9 cellular contexts compared by ENCODE assay signal in genomic region chr7:113100091-113100723, GRCh38. TPM values are rescaled to one million over a fixed set of nuclear protein-coding genes. Genes with fewer than 3 reads are reported as not detected.
A peak's percentile ranks its signal among the peaks of the same experiment; 100 is the strongest.
DNase-seq lines count a peak whose midpoint lies in the region; ATAC-seq and TF ChIP-seq lines count a peak whose summit lies in the region.
"Had no signal": no experiment of that assay in that cellular context is flagged by ENCODE, and none has a peak within 500 bp of the region (broad histone marks: within the 10 kb centered on the region; RNA-seq: fewer than 3 reads in every experiment).

No MANE protein-coding gene starts in this region.

- no peak for TF ChIP-seq CTCF in heart left ventricle (IDR thresholded peaks at IDR 0.05)
- no peak for TF ChIP-seq CTCF in stomach (IDR thresholded peaks at IDR 0.05)
- TF ChIP-seq CTCF in HFFc6 (IDR thresholded peaks at IDR 0.05) = no peak

- H3K27me3 ChIP-seq in heart left ventricle = no peaks in the 10 kb centered on the region
- H3K27me3 ChIP-seq in stomach = no peaks in the 10 kb centered on the region

- H3K4me3 ChIP-seq in heart left ventricle (peak overlapping the region in 6 of 12 donors; percentile 13 to 36 (median 21)), stomach (no peak overlapping the region)

- peak; percentile 93 for ATAC-seq in SK-N-SH treated with all-trans-retinoic acid at 6 μM for 48 hours
- peak; percentile 74 to 96 (median 85) for ATAC-seq in heart left ventricle

- no peak overlapping the region for H3K27ac Mint-ChIP-seq in HFFc6

- no peak for TF ChIP-seq EP300 in stomach (IDR thresholded peaks at IDR 0.05)

- intact Hi-C loops in heart left ventricle (cut with DNase I) = no loop called here
- intact Hi-C loops in stomach (cut with DNase I; ENCODE audit: low total_unique reads) = no loop called here

- TF ChIP-seq POLR2A in heart left ventricle (IDR thresholded peaks at IDR 0.05) = no peak
- no peak for TF ChIP-seq POLR2A in stomach (IDR thresholded peaks at IDR 0.05)

- H3K4me3 Mint-ChIP-seq in HFFc6 = no peak overlapping the region

- H3K36me3 Mint-ChIP-seq in HFFc6 (ENCODE audit: low read depth) = no peaks in the 10 kb centered on the region

- no peaks in the 10 kb centered on the region for H3K36me3 ChIP-seq in heart left ventricle
- no peaks in the 10 kb centered on the region for H3K36me3 ChIP-seq in stomach

- DNase-seq in NCI-H1417 (lab: John Stamatoyannopoulos, UW) (peak in 2 of 3 experiments; percentile 25 to 33), NCI-H1417 treated with DMSO at 0.1 percent for 48 hours (lab: John Stamatoyannopoulos, UW) (no peak), heart left ventricle (peak; percentile 44 to 77 (median 49)), stomach (peak; percentile 29), mesenteric fat pad (ENCODE audit: low spot score) (no peak), HFFc6 (no peak), NCI-H510A treated with DMSO at 0.1 percent for 48 hours (lab: John Stamatoyannopoulos, UW) (no peak)
- DNase-seq: occipital lobe had no signal

- 43 to 51% (median 46%) methylated on average over 7 of the region's 7 CpGs for WGBS in heart left ventricle, 4 donors
- WGBS in stomach, 5 donors = 49 to 57% (median 50%) methylated on average over 7 of the region's 7 CpGs

- no peaks in the 10 kb centered on the region; the same call in 1 of the 2 replicates for H3K4me1 Mint-ChIP-seq in HFFc6 (ENCODE audit: low read depth)

- peaks cover 0 to 11% (median 0%) of the 10 kb centered on the region in 12 donors for H3K4me1 ChIP-seq in heart left ventricle
- peaks cover 0 to 10% (median 0%) of the 10 kb centered on the region in 4 donors for H3K4me1 ChIP-seq in stomach

- no peaks in the 10 kb centered on the region for H3K9me3 Mint-ChIP-seq in HFFc6

- no peaks in the 10 kb centered on the region for H3K9me3 ChIP-seq in heart left ventricle
- H3K9me3 ChIP-seq in stomach = no peaks in the 10 kb centered on the region

- no peaks in the 10 kb centered on the region; the same call in none of the 2 replicates for H3K27me3 Mint-ChIP-seq in HFFc6 (ENCODE audit: insufficient read depth)

- H3K27ac ChIP-seq in heart left ventricle = peak overlapping the region in 8 of 12 donors; percentile 18 to 55 (median 35)
- H3K27ac ChIP-seq in stomach = no peak overlapping the region

TF ChIP-seq in SK-N-SH treated with all-trans-retinoic acid at 6 μM for 48 hours, 23 proteins besides CTCF, POLR2A, EP300 and RAD21:
- TF ChIP-seq TOX (CRISPR knock-in tag; IDR thresholded peaks at IDR 0.05; ENCODE audit: borderline replicate concordance) = 0 out of 2 replicates have a peak, but pooled peaks have one; percentile 21
- no peak for TF ChIP-seq SNAI2 (CRISPR knock-in tag; IDR thresholded peaks at IDR 0.05)
- TF ChIP-seq ZNF70 (CRISPR knock-in tag; IDR thresholded peaks at IDR 0.05) = no peak
- TF ChIP-seq ZFP3 (CRISPR knock-in tag; IDR thresholded peaks at IDR 0.05) = no peak
- TF ChIP-seq ARNTL (CRISPR knock-in tag; IDR thresholded peaks at IDR 0.05; ENCODE audit: borderline replicate concordance, low read depth) = no peak
- no peak for TF ChIP-seq GLIS3 (CRISPR knock-in tag; IDR thresholded peaks at IDR 0.05)
- TF ChIP-seq CSDC2 (CRISPR knock-in tag; IDR thresholded peaks at IDR 0.05) = no peak
- no peak for TF ChIP-seq ZNF565 (CRISPR knock-in tag; conservative IDR thresholded peaks at IDR 0.05; ENCODE audit: low read depth)
- TF ChIP-seq ZNF8 (CRISPR knock-in tag; IDR thresholded peaks at IDR 0.05) = no peak
- TF ChIP-seq ISL1 (CRISPR knock-in tag; IDR thresholded peaks at IDR 0.05) = 0 out of 2 replicates have a peak, but pooled peaks have one; percentile 17
- TF ChIP-seq ESRRG (CRISPR knock-in tag; IDR thresholded peaks at IDR 0.05) = no peak

RNA-seq across cellular contexts. Expression of gene GPR85, which starts 13.6 kb away (rescaled TPM):
- 1 to 10 TPM in 3 of 9 donors, under 1 TPM in 5, not detected in 1; 0.16 to 4.5 (median 0.88) TPM for total RNA-seq in heart left ventricle
- 1 to 10 TPM; 1.2 to 1.8 TPM for polyA plus RNA-seq in heart left ventricle
- total RNA-seq in stomach = 1 to 10 TPM in 2 of 5 donors, not detected in 3; 1.7 to 2.6 TPM
- polyA plus RNA-seq in stomach = under 1 TPM in 2 of 3 donors, not detected in 1; 0.31 to 0.48 TPM
- 1.1 TPM for total RNA-seq in mesenteric fat pad
- 1 to 10 TPM; 2.7 to 5.6 (median 3.5) TPM for total RNA-seq in HFFc6 (2021; fragmentation: NEBNext Ultra II Directional; extraction: Animal tissue kit (Norgen Biotek cat#: 25700))

RNA-seq across cellular contexts. Expression of gene SMIM30, which starts 18.1 kb away (rescaled TPM):
- 100 to 1,000 TPM in 6 of 9 donors, 10 to 100 TPM in 3; 72.4 to 180 (median 137) TPM for total RNA-seq in heart left ventricle
- polyA plus RNA-seq in heart left ventricle = 100 to 1,000 TPM in 1 of 2 donors, 10 to 100 TPM in 1; 83.8 to 378 TPM
- total RNA-seq in stomach = 100 to 1,000 TPM in 1 of 5 donors, 10 to 100 TPM in 3, not detected in 1; 14.6 to 144 (median 59.7) TPM
- polyA plus RNA-seq in stomach = 10 to 100 TPM; 52.2 to 83.4 (median 59.7) TPM
- total RNA-seq in mesenteric fat pad = 31.9 TPM
- total RNA-seq in HFFc6 (2021; fragmentation: NEBNext Ultra II Directional; extraction: Animal tissue kit (Norgen Biotek cat#: 25700)) = 10 to 100 TPM; 52.0 to 74.2 (median 60.6) TPM

Comparison
In these comparisons a context has a peak if more than half of its experiments do, and no peak if none do; other contexts are left out.
1. DNase-seq: peak in NCI-H1417 (2 of 3), heart left ventricle (5 of 5) and stomach (single experiment); none in NCI-H1417 treated with DMSO at 0.1 percent for 48 hours (single experiment), mesenteric fat pad (single experiment), HFFc6 (single experiment) and NCI-H510A treated with DMSO at 0.1 percent for 48 hours (single experiment).
2. H3K27ac ChIP-seq: peak in heart left ventricle (8 of 12); none in stomach (0 of 5).